8 cellular contexts compared by ENCODE assay signal in the genomic region with DNA sequence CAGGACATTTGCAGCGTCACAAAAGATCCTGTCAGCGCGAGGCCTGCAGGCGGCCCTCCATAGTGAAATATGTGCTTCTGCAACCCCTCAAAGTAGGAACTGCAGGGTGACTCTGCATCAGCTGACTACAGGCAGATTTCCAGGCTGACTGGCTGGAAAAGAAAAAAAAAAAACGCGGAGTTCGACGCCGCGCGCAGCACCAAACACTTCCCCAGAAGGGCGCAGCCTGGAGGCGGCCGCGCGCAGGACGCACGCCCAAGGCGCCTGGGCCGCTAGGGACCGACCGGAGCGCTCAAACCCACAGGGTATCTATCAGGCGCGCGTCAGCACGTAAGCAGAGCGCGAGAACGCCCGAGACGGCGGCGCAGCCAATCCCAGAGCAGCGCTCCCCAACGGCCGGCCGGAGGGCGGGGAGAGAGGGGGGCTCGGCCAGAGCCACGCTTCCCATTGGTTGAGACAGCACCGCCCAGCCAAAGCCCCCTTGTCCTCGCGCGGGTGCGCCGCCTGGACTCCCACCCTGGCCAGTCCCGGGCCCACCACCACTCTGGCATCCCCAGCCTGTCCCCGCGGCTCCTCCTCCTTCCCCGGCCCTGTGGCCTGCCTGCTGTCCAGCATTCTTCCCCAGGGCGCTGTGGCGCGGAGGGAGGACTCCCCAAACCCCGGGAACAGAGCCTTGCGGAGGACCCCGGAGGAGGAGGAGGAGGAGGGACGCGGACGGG. TPM values are rescaled to one million over a fixed set of nuclear protein-coding genes. Genes with fewer than 3 reads are reported as not detected.
DNase-seq lines count a peak whose midpoint lies in the region; ATAC-seq, FAIRE-seq and TF ChIP-seq lines count a peak whose summit lies in the region.

No MANE protein-coding gene starts in this region.

- peak; percentile 68 for FAIRE-seq in keratinocyte (lab: Jason Lieb, UNC)

- H3K9me3 ChIP-seq in keratinocyte (ENCODE audit: control insufficient read depth, low read depth, low read length) = no peaks in the 10 kb centered on the region

- peaks cover 10% of the 10 kb centered on the region for H3K4me1 ChIP-seq in keratinocyte (ENCODE audit: control insufficient read depth, extremely low read depth, insufficient read depth, low read length)

- peak overlapping the region; percentile 90 for H3K9ac ChIP-seq in keratinocyte (ENCODE audit: control insufficient read depth, extremely low read depth, insufficient read depth, low read length)

- ATAC-seq in GM19025 (IDR thresholded peaks at IDR 0.05; ENCODE audit: low read depth, unreplicated experiment) (peak; percentile 97), HG03280 (IDR thresholded peaks at IDR 0.05; ENCODE audit: unreplicated experiment) (peak; percentile 97)
- ATAC-seq in activated CD4-positive, CD25-positive, alpha-beta regulatory T cell treated with anti-CD3 and anti-CD28 coated beads, Interleukin-2, amount 50 U/mL, for 24 hours = peak; percentile 97 to 98

- peaks cover 0 to 20% of the 10 kb centered on the region in 2 experiments for H3K36me3 ChIP-seq in keratinocyte (ENCODE audit: control insufficient read depth in 2 of 2, extremely low read depth in 1 of 2, insufficient read depth in 2 of 2, low read length in 2 of 2)

- DNase-seq in AG20443 (ENCODE audit: low spot score) (peak; percentile 98), NCI-H345 treated with DMSO at 0.1 percent for 48 hours (lab: John Stamatoyannopoulos, UW; ENCODE audit: unreplicated experiment) (peak; percentile 98), cerebellar nuclear complex (lab: John Stamatoyannopoulos, UW) (peak; percentile 78 to 85), keratinocyte (ENCODE audit: low read depth, low spot score) (peak; percentile 62)
- DNase-seq in stimulated activated CD4-positive, alpha-beta T cell treated with anti-CD3 and anti-CD28 coated beads, Interleukin-12 subunit alpha, Interleukin-12 subunit beta, amount 100 ng/mL, for 48 hours (ENCODE audit: low read depth in 2 of 3, low spot score in 1 of 3) = peak; percentile 83 to 94 (median 93)

- no peaks in the 10 kb centered on the region for H3K27me3 ChIP-seq in keratinocyte (ENCODE audit: control insufficient read depth, extremely low read depth, insufficient read depth, low read length)

- peaks cover 18% of the 10 kb centered on the region for H3K79me2 ChIP-seq in keratinocyte (ENCODE audit: control insufficient read depth, insufficient read depth, low read length)

- H3K4me3 ChIP-seq in keratinocyte (ENCODE audit: control insufficient read depth in 2 of 3, extremely low read depth in 1 of 3, insufficient read depth in 2 of 3, low read depth in 1 of 3, low read length in 3 of 3) = peak overlapping the region; percentile 59 to 92 (median 91)

- no peaks in the 10 kb centered on the region for H3K9me1 ChIP-seq in keratinocyte (ENCODE audit: control insufficient read depth, extremely low read depth, insufficient read depth, low read length)

- no peaks in the 10 kb centered on the region for H4K20me1 ChIP-seq in keratinocyte (ENCODE audit: control insufficient read depth, extremely low read depth, insufficient read depth, low read length)

- H3K27ac ChIP-seq in keratinocyte (ENCODE audit: control insufficient read depth, insufficient read depth, low read length) = peak overlapping the region; percentile 85

- H2AFZ ChIP-seq in keratinocyte (ENCODE audit: control insufficient read depth, low read length) = peak overlapping the region; percentile 97

- dilution Hi-C loops in keratinocyte (cut with MboI; ENCODE audit: extremely low pct_ligation_motif_present, low sequenced_read_pairs) = no loop called here

- TF ChIP-seq CTCF in keratinocyte (optimal IDR thresholded peaks at IDR 0.05 in 1 of 3, IDR thresholded peaks at IDR 0.05 in 1 of 3, conservative IDR thresholded peaks at IDR 0.05 in 1 of 3; ENCODE audit: extremely low read depth in 1 of 3, insufficient read depth in 2 of 3, low read length in 3 of 3) = peak; percentile 51 to 60 (median 54)

- H3K4me2 ChIP-seq in keratinocyte (ENCODE audit: control insufficient read depth, extremely low read depth, insufficient read depth, low read depth, low read length) = peak overlapping the region; percentile 97

RNA-seq across cellular contexts. Expression of gene BDH1, which starts 1.0 kb away (rescaled TPM):
- polyA plus RNA-seq in keratinocyte = 29.2 to 30.8 TPM (median 30.2 TPM) in 3 replicates
- polyA plus RNA-seq in keratinocyte (2011; ENCODE audit: low read depth) = 24.5 TPM
- 13.0 and 20.3 TPM in 2 replicates for polyA plus RNA-seq in keratinocyte (2011; cell fraction: cytosol; rRNA removed)
- 32.9 and 38.4 TPM in 2 replicates for polyA plus RNA-seq in keratinocyte (2011; cell fraction: nucleus; rRNA removed)
- 24.6 and 37.7 TPM in 2 replicates for polyA plus RNA-seq in keratinocyte (2012; ENCODE audit: low replicate concordance)
- polyA minus RNA-seq in keratinocyte = 18.2 to 27.2 TPM (median 19.1 TPM) in 3 replicates
- polyA minus RNA-seq in keratinocyte (2011; cell fraction: cytosol; rRNA and poly(A)+ RNA removed) = 10.2 TPM
- 10.9 and 17.8 TPM in 2 replicates for polyA minus RNA-seq in keratinocyte (2011; cell fraction: nucleus; rRNA and poly(A)+ RNA removed)

Comparison
In these comparisons a context has a peak if more than half of its experiments do, and no peak if none do; other contexts are left out.
1. Peak in every context shown above with its lines: DNase-seq, ATAC-seq, H3K4me3 ChIP-seq and H3K27ac ChIP-seq.